28 cellular contexts compared by ENCODE assay signal in genomic region chr22:46906326-46907045, GRCh38.
A peak's percentile ranks its signal among the peaks of the same experiment; 100 is the strongest.
DNase-seq lines count a peak whose midpoint lies in the region; ATAC-seq, FAIRE-seq and TF ChIP-seq lines count a peak whose summit lies in the region.
"Had no signal": no experiment of that assay in that cellular context is flagged by ENCODE, and none has a peak within 500 bp of the region (broad histone marks: within the 10 kb centered on the region; RNA-seq: fewer than 3 reads in every experiment).

No MANE protein-coding gene starts in this region.

- H3K14ac ChIP-seq in H1 (ENCODE audit: insufficient read length) = no peak overlapping the region

- TF ChIP-seq POLR2A in HepG2 (IDR thresholded peaks at IDR 0.05; ENCODE audit: insufficient read depth in 1 of 2, low read depth in 2 of 2, low read length in 2 of 2) (no peak), right lobe of liver (IDR thresholded peaks at IDR 0.05) (no peak), H1 (IDR thresholded peaks at IDR 0.05; ENCODE audit: control extremely low read depth in 1 of 2, low read depth in 2 of 2, low read length in 2 of 2) (no peak), testis (IDR thresholded peaks at IDR 0.05) (no peak), erythroblast (IDR thresholded peaks at IDR 0.05; ENCODE audit: low read length) (no peak)

- no peak overlapping the region for H3K9ac ChIP-seq in HepG2 (ENCODE audit: insufficient read depth, low read depth, low read length)
- peak overlapping the region in 1 of 4 experiments; percentile 13; a peak in 1 of 7 replicates for H3K9ac ChIP-seq in H1 (replicated peaks in 1 of 4; ENCODE audit: extremely low read depth in 1 of 4, low read depth in 3 of 4, low read length in 3 of 4)
- no peak overlapping the region for H3K9ac ChIP-seq in neural progenitor cell
- H3K9ac ChIP-seq: GM23248 had no signal

- no peak overlapping the region for H3K18ac ChIP-seq in H1 (ENCODE audit: extremely low read depth, low read length)

- peak overlapping the region; percentile 42 for H3K27ac Mint-ChIP-seq in neural progenitor cell

- no peak overlapping the region for H3K4me3 Mint-ChIP-seq in neural progenitor cell
- H3K4me3 Mint-ChIP-seq: CD14-positive monocyte; CD8-positive, alpha-beta memory T cell had no signal

- no peak overlapping the region for H3K4me3 ChIP-seq in HepG2 (replicated peaks in 1 of 3; ENCODE audit: insufficient read depth in 1 of 3, low read depth in 2 of 3, low read length in 3 of 3)
- no peak overlapping the region for H3K4me3 ChIP-seq in right lobe of liver
- H3K4me3 ChIP-seq in H1 (ENCODE audit: extremely low read depth in 1 of 4, insufficient read depth in 2 of 4, low read depth in 3 of 4, low read length in 4 of 4) = no peak overlapping the region
- H3K4me3 ChIP-seq in neural progenitor cell = no peak overlapping the region
- no peak overlapping the region for H3K4me3 ChIP-seq in testis
- H3K4me3 ChIP-seq: GM23248, HAP-1, MG63, SJSA1 had no signal

- H3K56ac ChIP-seq in H1 (replicated peaks; ENCODE audit: insufficient read length, low read depth, low read length) = no peak overlapping the region

- no peak overlapping the region for H2BK120ac ChIP-seq in H1 (replicated peaks; ENCODE audit: low read depth, low read length)

- no peak for ATAC-seq in HepG2
- ATAC-seq in right lobe of liver = no peak

- H3K4me1 Mint-ChIP-seq in neural progenitor cell = peaks cover 29% of the 10 kb centered on the region
- H3K4me1 Mint-ChIP-seq: CD14-positive monocyte had no signal

- in situ Hi-C loops in HepG2 (cut with HindIII; ENCODE audit: extremely low pct_ligation_motif_present, low pct_unique_long_range_greater_than_20kb) = no loop called here

- no peak overlapping the region; the same call in 1 of the 2 replicates for H2AK5ac ChIP-seq in H1 (ENCODE audit: low read depth, low read length)

- intact Hi-C loops in HepG2 (cut with micrococcal nuclease; ENCODE audit: unreplicated experiment) (no loop called here), right lobe of liver (cut with DNase I) (no loop called here), testis (cut with DNase I; ENCODE audit: low total_unique reads) (no loop called here)

- 93% methylated on average over 17 of the region's 18 CpGs for WGBS in HepG2 (ENCODE audit: low lambda C conversion rate)
- 86% methylated on average over 4 of the region's 18 CpGs for WGBS in right lobe of liver (ENCODE audit: insufficient coverage, low coverage, low lambda C conversion rate, missing lambda C conversion rate)
- 94% methylated on average over 18 of the region's 18 CpGs; no CpG with 5 or more reads in 1 of the 2 experiments for WGBS in H1 (ENCODE audit: extremely low coverage in 1 of 2, insufficient coverage in 1 of 2, insufficient read length in 1 of 2, insufficient replicate concordance in 2 of 2, low coverage in 1 of 2, low lambda C conversion rate in 2 of 2, missing lambda C conversion rate in 1 of 2), 2 experiments
- 92 to 94% methylated on average over 16 to 18 of the region's 18 CpGs for WGBS in testis, 2 donors

- no peaks in the 10 kb centered on the region for H3K9me3 ChIP-seq in HepG2 (ENCODE audit: low read length)
- no peaks in the 10 kb centered on the region for H3K9me3 ChIP-seq in right lobe of liver
- H3K9me3 ChIP-seq in H1 (ENCODE audit: insufficient read depth in 2 of 2, low read depth in 1 of 2, low read length in 1 of 2) = no peaks in the 10 kb centered on the region
- H3K9me3 ChIP-seq in neural progenitor cell (ENCODE audit: low read depth) = no peaks in the 10 kb centered on the region
- H3K9me3 ChIP-seq in testis = no peaks in the 10 kb centered on the region
- H3K9me3 ChIP-seq: BE2C, HAP-1, MG63, SJSA1 had no signal

- peaks cover 6% of the 10 kb centered on the region for H3K27me3 Mint-ChIP-seq in neural progenitor cell (ENCODE audit: insufficient read depth, low read depth)
- H3K27me3 Mint-ChIP-seq: CD8-positive, alpha-beta memory T cell had no signal

- H3K27ac ChIP-seq in HepG2 (ENCODE audit: extremely low read length, insufficient read depth, low read length) = no peak overlapping the region
- no peak overlapping the region for H3K27ac ChIP-seq in right lobe of liver
- H3K27ac ChIP-seq in H1 (ENCODE audit: low read depth, low read length) = no peak overlapping the region
- no peak overlapping the region for H3K27ac ChIP-seq in neural progenitor cell
- no peak overlapping the region for H3K27ac ChIP-seq in testis
- H3K27ac ChIP-seq: GM23248, SJSA1 had no signal

- H3K9me3 Mint-ChIP-seq in neural progenitor cell = no peaks in the 10 kb centered on the region
- H3K9me3 Mint-ChIP-seq: CD14-positive monocyte; CD8-positive, alpha-beta memory T cell had no signal

- no peak overlapping the region for H4K91ac ChIP-seq in H1 (replicated peaks; ENCODE audit: insufficient read length, low read length)

- peaks cover 1% of the 10 kb centered on the region for H3K79me2 ChIP-seq in HepG2 (ENCODE audit: insufficient read depth, low read length)
- H3K79me2 ChIP-seq in H1 (ENCODE audit: control insufficient read depth in 1 of 2, insufficient read depth in 2 of 2, low read length in 2 of 2) = no peaks in the 10 kb centered on the region
- H3K79me2 ChIP-seq in neural progenitor cell (ENCODE audit: low read depth) = no peaks in the 10 kb centered on the region

- H3K23me2 ChIP-seq in H1 (ENCODE audit: low read depth, low read length) = 0 out of 2 replicates have a peak, but pooled peaks cover 3% of the 10 kb centered on the region

- no peak overlapping the region for H2AFZ ChIP-seq in HepG2 (ENCODE audit: low read length)
- H2AFZ ChIP-seq in H1 (ENCODE audit: low read length) = no peak overlapping the region
- no peak overlapping the region for H2AFZ ChIP-seq in neural progenitor cell (replicated peaks)
- H2AFZ ChIP-seq: GM23248 had no signal

- H4K20me1 ChIP-seq in HepG2 (ENCODE audit: insufficient read depth, low read length) = no peaks in the 10 kb centered on the region
- peaks cover 0 to 11% of the 10 kb centered on the region in 2 experiments for H4K20me1 ChIP-seq in H1 (replicated peaks in 1 of 2; ENCODE audit: control insufficient read depth in 1 of 2, insufficient read depth in 2 of 2, low read length in 2 of 2)
- H4K20me1 ChIP-seq in neural progenitor cell (ENCODE audit: low read depth) = peaks cover 54% of the 10 kb centered on the region

- H3F3A ChIP-seq in neural progenitor cell (ENCODE audit: low read depth) = no peaks in the 10 kb centered on the region

- TF ChIP-seq CTCF in HepG2 (CRISPR knock-in tag; IDR thresholded peaks at IDR 0.05) = no peak
- TF ChIP-seq CTCF in right lobe of liver (IDR thresholded peaks at IDR 0.05) = no peak
- no peak for TF ChIP-seq CTCF in H1 (IDR thresholded peaks at IDR 0.05; ENCODE audit: control extremely low read depth in 1 of 3, insufficient read depth in 1 of 3, low read depth in 1 of 3, low read length in 3 of 3)
- no peak for TF ChIP-seq CTCF in neural progenitor cell (IDR thresholded peaks at IDR 0.05)
- TF ChIP-seq CTCF in testis (IDR thresholded peaks at IDR 0.05) = no peak

- DNase-seq in HepG2 (ENCODE audit: low spot score) (no peak), right lobe of liver (no peak), H1 (ENCODE audit: low read depth in 1 of 2, low spot score in 2 of 2) (peak in 1 of 2 experiments; percentile 35), neural progenitor cell (ENCODE audit: low spot score) (no peak), testis (no peak), erythroblast (lab: John Stamatoyannopoulos, UW) (no peak), NCI-H1417 (lab: John Stamatoyannopoulos, UW) (no peak), DMS53 (lab: John Stamatoyannopoulos, UW) (no peak)
- DNase-seq: 8988T; ACHN; BE2C; Calu3; CD8-positive, alpha-beta memory T cell; DMS153; GM23248; IMR-90; KG1; MG63; NCI-H1105 treated with DMSO at 0.1 percent for 48 hours; NCI-H1694; NCI-H2029 treated with DMSO at 0.1 percent for 48 hours; NCI-H2227 treated with DMSO at 0.1 percent for 48 hours; NCI-H69; Right ventricle myocardium superior; RPMI8226 had no signal

- H3K79me1 ChIP-seq in H1 (ENCODE audit: low read depth, low read length) = peaks cover 4% of the 10 kb centered on the region

- H4K5ac ChIP-seq in H1 (ENCODE audit: insufficient read length, low read depth, low read length) = no peak overlapping the region

- H3K4me1 ChIP-seq in HepG2 (ENCODE audit: insufficient read depth, low read length) (no peaks in the 10 kb centered on the region), right lobe of liver (no peaks in the 10 kb centered on the region), H1 (replicated peaks in 1 of 4; ENCODE audit: control insufficient read depth in 3 of 4, insufficient read depth in 4 of 4, low read length in 3 of 4) (peaks cover 0 to 6% (median 2%) of the 10 kb centered on the region in 4 experiments; a peak in 3 of 7 replicates), neural progenitor cell (peaks cover 6% of the 10 kb centered on the region), testis (no peaks in the 10 kb centered on the region)
- H3K4me1 ChIP-seq: BE2C, HAP-1, SJSA1 had no signal

- no peak overlapping the region for H2BK15ac ChIP-seq in H1 (ENCODE audit: low read length)

- H2BK5ac ChIP-seq in H1 (ENCODE audit: low read depth, low read length) = peak overlapping the region; percentile 54; the same call in 1 of the 2 replicates

- CTCF ChIA-PET in HepG2 (lab: Yijun Ruan, JAX; ENCODE audit: low intra/inter-chr PET ratio, low total read pairs) = no interaction called here
- CTCF ChIA-PET in H1 (lab: Charles Lee; ENCODE audit: partially characterized antibody) = interaction anchor here (0.7 to 1.8 kb wide), 3 partner anchors 12 to 79 kb away, joined by 3 to 5 read pairs (median 3); no protein-coding TSS in a partner anchor

- no peak overlapping the region for H2BK12ac ChIP-seq in H1 (ENCODE audit: low read depth, low read length)

- no peak for FAIRE-seq in HepG2 (lab: Jason Lieb, UNC)
- no peak for FAIRE-seq in H1 (lab: Jason Lieb, UNC)

- H4K8ac ChIP-seq in H1 (ENCODE audit: extremely low read depth, insufficient read depth, low read length) = no peak overlapping the region

- H3K27me3 ChIP-seq in HepG2 (ENCODE audit: control insufficient read depth in 1 of 2, insufficient read depth in 2 of 2, low read length in 2 of 2) (no peaks in the 10 kb centered on the region), right lobe of liver (no peaks in the 10 kb centered on the region), H1 (replicated peaks in 1 of 4; ENCODE audit: control insufficient read depth in 3 of 4, extremely low read depth in 1 of 4, insufficient read depth in 3 of 4, low read length in 3 of 4) (no peaks in the 10 kb centered on the region), neural progenitor cell (no peaks in the 10 kb centered on the region), testis (no peaks in the 10 kb centered on the region)
- H3K27me3 ChIP-seq: BE2C, MG63, SJSA1 had no signal

- H3K36me3 ChIP-seq in HepG2 (replicated peaks in 1 of 2; ENCODE audit: control insufficient read depth in 1 of 2, insufficient read depth in 2 of 2, low read length in 2 of 2) = peaks cover 5 to 17% of the 10 kb centered on the region in 2 experiments; a peak in 3 of 5 replicates
- no peaks in the 10 kb centered on the region for H3K36me3 ChIP-seq in right lobe of liver
- 0 out of 8 replicates have a peak, but pooled peaks cover 0 to 2% (median 0%) of the 10 kb centered on the region in 4 experiments for H3K36me3 ChIP-seq in H1 (ENCODE audit: control insufficient read depth in 2 of 4, insufficient read depth in 4 of 4, low read length in 3 of 4)
- no peaks in the 10 kb centered on the region for H3K36me3 ChIP-seq in neural progenitor cell
- no peaks in the 10 kb centered on the region for H3K36me3 ChIP-seq in testis (ENCODE audit: low read depth, missing control alignments)
- H3K36me3 ChIP-seq: BE2C, HAP-1, MG63, SJSA1 had no signal

- peaks cover 6% of the 10 kb centered on the region for H3K36me3 Mint-ChIP-seq in neural progenitor cell

- no peak overlapping the region for H3K4ac ChIP-seq in H1 (replicated peaks; ENCODE audit: insufficient read length, low read depth, low read length)

- no peak overlapping the region for H3K4me2 ChIP-seq in HepG2 (ENCODE audit: low read depth, low read length)
- H3K4me2 ChIP-seq in H1 (ENCODE audit: insufficient read depth in 1 of 2, low read depth in 2 of 2, low read length in 2 of 2) = no peak overlapping the region
- H3K4me2 ChIP-seq in neural progenitor cell = no peak overlapping the region

- no peak for TF ChIP-seq EP300 in HepG2 (IDR thresholded peaks at IDR 0.05; ENCODE audit: low read depth in 2 of 2, low read length in 2 of 2)
- no peak for TF ChIP-seq EP300 in HepG2 (CRISPR knock-in tag; IDR thresholded peaks at IDR 0.05; ENCODE audit: borderline replicate concordance)
- no peak for TF ChIP-seq EP300 in H1 (IDR thresholded peaks at IDR 0.05; ENCODE audit: borderline replicate concordance in 1 of 2, low read depth in 2 of 2, low read length in 2 of 2)

- no peak overlapping the region for H3K23ac ChIP-seq in H1 (ENCODE audit: insufficient read length)

- POLR2A ChIA-PET in HepG2 (lab: Yijun Ruan, JAX) = no interaction called here
- POLR2A ChIA-PET in H1 (lab: Charles Lee; ENCODE audit: partially characterized antibody) = no interaction called here

- no TSS peak for BruUV-seq in HepG2 (replicated peaks; lab: Mats Ljungman, UMichigan)

- TF ChIP-seq RAD21 in HepG2 (CRISPR knock-in tag; IDR thresholded peaks at IDR 0.05) (no peak), H1 (IDR thresholded peaks at IDR 0.05 in 1 of 2, conservative IDR thresholded peaks at IDR 0.05 in 1 of 2; ENCODE audit: low read depth in 2 of 2, low read length in 2 of 2) (no peak)

- no peak overlapping the region for H2BK20ac ChIP-seq in H1 (ENCODE audit: low read length)
